21 cellular contexts compared by ENCODE assay signal in genomic region chr1:182715531-182715930, GRCh38. TPM values are rescaled to one million over a fixed set of nuclear protein-coding genes. Genes with fewer than 3 reads are reported as not detected.
DNase-seq lines count a peak whose midpoint lies in the region; ATAC-seq and TF ChIP-seq lines count a peak whose summit lies in the region.
"Had no signal": no experiment of that assay in that cellular context is flagged by ENCODE, and none has a peak within 500 bp of the region (broad histone marks: within the 10 kb centered on the region; RNA-seq: fewer than 3 reads in every experiment).

No MANE protein-coding gene starts in this region.

- no peak for ATAC-seq in activated naive CD8-positive, alpha-beta T cell treated with anti-CD3 and anti-CD28 coated beads, Interleukin-2, amount 50 U/mL, for 24 hours
- ATAC-seq: GM12878 had no signal

- H3K4me1 ChIP-seq in esophagus muscularis mucosa (no peaks in the 10 kb centered on the region), A673 (ENCODE audit: insufficient read depth, low read length, poor library complexity, severe bottlenecking) (peaks cover 5% of the 10 kb centered on the region)
- H3K4me1 ChIP-seq: HAP-1 had no signal

- no peaks in the 10 kb centered on the region for H3K9me3 ChIP-seq in esophagus muscularis mucosa
- H3K9me3 ChIP-seq in A673 (ENCODE audit: low read depth, low read length, poor library complexity, severe bottlenecking), result no peaks in the 10 kb centered on the region
- H3K9me3 ChIP-seq: BE2C; BLaER1 treated with 17β-estradiol and CSF1 and Interleukin-3, amounts not matched to agents 10 nM and 100 nM; HAP-1 had no signal

- H3K27me3 ChIP-seq in esophagus muscularis mucosa (no peaks in the 10 kb centered on the region), A673 (replicated peaks; ENCODE audit: insufficient read depth, low read depth, low read length, poor library complexity) (no peaks in the 10 kb centered on the region)
- H3K27me3 ChIP-seq: BE2C; BLaER1 treated with 17β-estradiol and CSF1 and Interleukin-3, amounts not matched to agents 10 nM and 100 nM had no signal

- no peak overlapping the region for H3K4me3 Mint-ChIP-seq in activated naive CD8-positive, alpha-beta T cell treated with anti-CD3 and anti-CD28 coated beads, Interleukin-2, amount 50 U/mL, for 24 hours
- H3K4me3 Mint-ChIP-seq: CD14-positive monocyte; CD4-positive, alpha-beta T cell; CD8-positive, alpha-beta memory T cell had no signal

- BruUV-seq in A673 (replicated peaks; lab: Mats Ljungman, UMichigan), result no TSS peak

- peak overlapping the region; percentile 27 for H3K27ac Mint-ChIP-seq in activated naive CD8-positive, alpha-beta T cell treated with anti-CD3 and anti-CD28 coated beads, Interleukin-2, amount 50 U/mL, for 24 hours
- H3K27ac Mint-ChIP-seq: CD14-positive monocyte; CD4-positive, alpha-beta T cell; CD8-positive, alpha-beta memory T cell had no signal

- in situ Hi-C loops in G401 (cut with HindIII; ENCODE audit: low sequenced_read_pairs), result no loop called here

- peak; percentile 56 for DNase-seq in DMS 273 (lab: John Stamatoyannopoulos, UW; ENCODE audit: unreplicated experiment)
- DNase-seq in DMS 273 treated with DMSO at 0.1 percent for 48 hours (lab: John Stamatoyannopoulos, UW), result no peak
- peak; percentile 68 for DNase-seq in G401 (ENCODE audit: low spot score)
- no peak for DNase-seq in activated naive CD8-positive, alpha-beta T cell treated with anti-CD3 and anti-CD28 coated beads, Interleukin-2, amount 50 U/mL, for 24 hours
- DNase-seq in esophagus muscularis mucosa (ENCODE audit: extremely low spot score), result peak; percentile 37
- DNase-seq in RWPE1 (ENCODE audit: low spot score), result no peak
- DNase-seq in A673 (ENCODE audit: low spot score), result no peak
- DNase-seq: ACHN; AML-193; BE2C; CD4-positive, alpha-beta T cell; CD8-positive, alpha-beta memory T cell; DMS153; DND-41; GDM1; GOT3 had no signal

- WGBS in esophagus muscularis mucosa, result 80% methylated on average over 2 of the region's 2 CpGs

- peaks cover 7% of the 10 kb centered on the region for H3K27me3 Mint-ChIP-seq in activated naive CD8-positive, alpha-beta T cell treated with anti-CD3 and anti-CD28 coated beads, Interleukin-2, amount 50 U/mL, for 24 hours
- H3K27me3 Mint-ChIP-seq: CD4-positive, alpha-beta T cell had no signal

- CTCF ChIA-PET in RWPE1 (lab: Yijun Ruan, JAX), result no interaction called here
- CTCF ChIA-PET in A673 (lab: Charles Lee), result no interaction called here

- H3K36me3 ChIP-seq in esophagus muscularis mucosa (no peaks in the 10 kb centered on the region), A673 (ENCODE audit: insufficient read depth, low read length, poor library complexity, severe bottlenecking) (no peaks in the 10 kb centered on the region)
- H3K36me3 ChIP-seq: BE2C; BLaER1 treated with 17β-estradiol and CSF1 and Interleukin-3, amounts not matched to agents 10 nM and 100 nM; HAP-1 had no signal

- no peaks in the 10 kb centered on the region for H3K9me3 Mint-ChIP-seq in activated naive CD8-positive, alpha-beta T cell treated with anti-CD3 and anti-CD28 coated beads, Interleukin-2, amount 50 U/mL, for 24 hours
- H3K9me3 Mint-ChIP-seq: CD4-positive, alpha-beta T cell; CD8-positive, alpha-beta memory T cell had no signal

- intact Hi-C loops in esophagus muscularis mucosa (cut with DNase I), result no loop called here
- intact Hi-C loops in A673 (cut with micrococcal nuclease; ENCODE audit: unreplicated experiment), result no loop called here

- H3K27ac ChIP-seq in esophagus muscularis mucosa (replicated peaks in 1 of 4) (no peak overlapping the region), RWPE1 (no peak overlapping the region), A673 (ENCODE audit: low read depth, low read length, poor library complexity, severe bottlenecking) (no peak overlapping the region)
- H3K27ac ChIP-seq: 22Rv1; BLaER1 treated with 17β-estradiol and CSF1 and Interleukin-3, amounts not matched to agents 10 nM and 100 nM had no signal

- H3K4me3 ChIP-seq in esophagus muscularis mucosa, result no peak overlapping the region
- no peak overlapping the region for H3K4me3 ChIP-seq in A673 (ENCODE audit: low read depth, low read length, poor library complexity, severe bottlenecking)
- H3K4me3 ChIP-seq: BLaER1 treated with 17β-estradiol and CSF1 and Interleukin-3, amounts not matched to agents 10 nM and 100 nM; GM12878; HAP-1 had no signal

- peaks cover 70% of the 10 kb centered on the region for H3K4me1 Mint-ChIP-seq in activated naive CD8-positive, alpha-beta T cell treated with anti-CD3 and anti-CD28 coated beads, Interleukin-2, amount 50 U/mL, for 24 hours
- H3K4me1 Mint-ChIP-seq: CD14-positive monocyte had no signal

- TF ChIP-seq CTCF in esophagus muscularis mucosa (IDR thresholded peaks at IDR 0.05), result no peak
- no peak for TF ChIP-seq CTCF in RWPE1 (conservative IDR thresholded peaks at IDR 0.05; ENCODE audit: low read depth)
- no peak for TF ChIP-seq CTCF in A673 (conservative IDR thresholded peaks at IDR 0.05; ENCODE audit: low read depth, low read length)

- POLR2A ChIA-PET in RWPE1 (lab: Yijun Ruan, JAX; ENCODE audit: low non-redundant PET), result no interaction called here
- POLR2A ChIA-PET in A673 (lab: Charles Lee; ENCODE audit: low non-redundant PET), result no interaction called here

- TF ChIP-seq EP300 in esophagus muscularis mucosa (IDR thresholded peaks at IDR 0.05), result no peak

- TF ChIP-seq POLR2A in esophagus muscularis mucosa (IDR thresholded peaks at IDR 0.05; ENCODE audit: low read depth), result no peak

- H3K36me3 Mint-ChIP-seq in activated naive CD8-positive, alpha-beta T cell treated with anti-CD3 and anti-CD28 coated beads, Interleukin-2, amount 50 U/mL, for 24 hours (ENCODE audit: low read depth), result no peaks in the 10 kb centered on the region
- H3K36me3 Mint-ChIP-seq: CD14-positive monocyte; CD8-positive, alpha-beta memory T cell had no signal

RNA-seq across cellular contexts. Expression of gene RGS8, which starts 31.1 kb away (rescaled TPM):
- total RNA-seq in G401 (2014; rRNA removed; shearing (Covaris generic)), result not detected in 2 replicates
- total RNA-seq in esophagus muscularis mucosa, result under 1 TPM in 2 of 4 donors, not detected in 2; 0.06 to 0.17 TPM
- total RNA-seq in A673 (2021), result not detected in 2 replicates
- total RNA-seq: CD4-positive, alpha-beta T cell; CD8-positive, alpha-beta memory T cell had no signal

Comparison
In these comparisons a context has a peak if more than half of its experiments do, and no peak if none do; other contexts are left out.
1. DNase-seq: peak in DMS 273 (single experiment), G401 (single experiment) and esophagus muscularis mucosa (single experiment); none in DMS 273 treated with DMSO at 0.1 percent for 48 hours (single experiment), activated naive CD8-positive, alpha-beta T cell treated with anti-CD3 and anti-CD28 coated beads, Interleukin-2, amount 50 U/mL, for 24 hours (single experiment), RWPE1 (single experiment) and A673 (single experiment).